In the genomic region with DNA sequence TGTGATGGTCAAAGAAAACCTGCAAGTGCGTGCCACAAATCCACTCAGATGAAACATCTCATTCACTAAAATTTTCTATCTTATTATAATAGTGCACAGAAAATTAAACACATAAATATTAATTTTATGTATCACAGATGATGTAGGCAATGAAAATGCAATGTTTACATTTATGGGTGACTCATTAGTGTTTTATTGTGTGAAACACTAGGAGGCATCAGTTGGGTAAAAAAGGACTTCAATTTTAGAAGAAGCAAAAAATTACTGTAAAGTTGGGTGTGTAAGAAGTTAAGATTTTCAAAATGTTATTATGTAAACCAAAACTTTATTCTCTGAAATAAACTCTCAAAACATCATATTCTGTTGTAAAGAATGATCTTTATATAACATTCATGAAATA, we compare ENCODE assay signal across 14 cellular contexts. TPM values are rescaled to one million over a fixed set of nuclear protein-coding genes. Genes with fewer than 3 reads are reported as not detected.
DNase-seq lines count a peak whose midpoint lies in the region; ATAC-seq and TF ChIP-seq lines count a peak whose summit lies in the region.
"Had no signal": no experiment of that assay in that cellular context is flagged by ENCODE, and none has a peak within 500 bp of the region (broad histone marks: within the 10 kb centered on the region; RNA-seq: fewer than 3 reads in every experiment).

No MANE protein-coding gene starts in this region.

- DNase-seq in GM06990 (ENCODE audit: extremely low read depth, insufficient read length) = no peak
- peak; percentile 14 to 75 for DNase-seq in cardiac fibroblast (ENCODE audit: low read depth in 2 of 2)
- DNase-seq in pons (ENCODE audit: low spot score) = peak; percentile 11
- DNase-seq in nephron progenitor cell = no peak
- DNase-seq in activated naive CD4-positive, alpha-beta T cell treated with anti-CD3 and anti-CD28 coated beads, Interleukin-2, amount 50 U/mL, for 72 hours (ENCODE audit: low spot score in 2 of 2) = no peak
- no peak for DNase-seq in NCI-H748 treated with DMSO at 0.1 percent for 48 hours (lab: John Stamatoyannopoulos, UW)
- DNase-seq: activated CD4-positive, alpha-beta T cell treated with anti-CD3 and anti-CD28 coated beads for 36 hours; activated gamma-delta T cell treated with Interleukin-2 at 50 U/mL for 16 hours; effector CD4-positive, alpha-beta T cell; NCI-H2081 treated with DMSO at 0.1 percent for 48 hours; stimulated activated CD4-positive, alpha-beta T cell treated with anti-CD3 and anti-CD28 coated beads, Interleukin-4, amount 100 ng/mL, for 1 hour had no signal

- H3K36me3 ChIP-seq in GM06990 (ENCODE audit: control insufficient read depth, insufficient read depth, low read length) (no peaks in the 10 kb centered on the region; the same call in 1 of the 2 replicates), Loucy (ENCODE audit: insufficient read depth, low read length) (no peaks in the 10 kb centered on the region)

- H3K4me3 ChIP-seq in GM06990 (replicated peaks; ENCODE audit: low read depth, low read length) (peak overlapping the region; percentile 93), Loucy (ENCODE audit: low read length, poor library complexity, severe bottlenecking) (no peak overlapping the region), cardiac fibroblast (replicated peaks in 1 of 2; ENCODE audit: low read depth in 2 of 2, low read length in 2 of 2) (no peak overlapping the region)

- H3K27me3 ChIP-seq in GM06990 (replicated peaks; ENCODE audit: control insufficient read depth, insufficient read depth, low read length) = no peaks in the 10 kb centered on the region
- no peaks in the 10 kb centered on the region for H3K27me3 ChIP-seq in Loucy (ENCODE audit: insufficient read depth, low read length, poor library complexity, severe bottlenecking)

- peaks cover 3% of the 10 kb centered on the region for H3K4me1 ChIP-seq in Loucy (ENCODE audit: insufficient read depth, low read length, poor library complexity, severe bottlenecking)

- no peak overlapping the region for H3K4me3 Mint-ChIP-seq in nephron progenitor cell
- H3K4me3 Mint-ChIP-seq: activated CD4-positive, alpha-beta T cell treated with anti-CD3 and anti-CD28 coated beads for 36 hours; type B pancreatic cell had no signal

- no peaks in the 10 kb centered on the region for H3K9me2 ChIP-seq in Loucy (replicated peaks; ENCODE audit: low read depth, low read length)

- H3K4me1 Mint-ChIP-seq in nephron progenitor cell = peaks cover 7% of the 10 kb centered on the region

- no peak overlapping the region for H2AFZ ChIP-seq in Loucy (ENCODE audit: low read length)

- no peak overlapping the region for H3K9ac ChIP-seq in Loucy (ENCODE audit: low read depth, low read length, poor library complexity, severe bottlenecking)

- H3F3A ChIP-seq in Loucy (ENCODE audit: low read depth) = no peaks in the 10 kb centered on the region

- H3K79me2 ChIP-seq in Loucy (ENCODE audit: insufficient read depth, low read length) = no peaks in the 10 kb centered on the region

- H4K20me1 ChIP-seq in Loucy (ENCODE audit: insufficient read depth, low read length, poor library complexity, severe bottlenecking) = no peaks in the 10 kb centered on the region

- no peaks in the 10 kb centered on the region for H3K36me3 Mint-ChIP-seq in nephron progenitor cell (ENCODE audit: low read depth)
- H3K36me3 Mint-ChIP-seq in activated naive CD4-positive, alpha-beta T cell treated with anti-CD3 and anti-CD28 coated beads, Interleukin-2, amount 50 U/mL, for 72 hours = peaks cover 0 to 4% of the 10 kb centered on the region in 2 donors
- H3K36me3 Mint-ChIP-seq: type B pancreatic cell had no signal

- H3K27ac Mint-ChIP-seq in nephron progenitor cell = no peak overlapping the region
- H3K27ac Mint-ChIP-seq in activated naive CD4-positive, alpha-beta T cell treated with anti-CD3 and anti-CD28 coated beads, Interleukin-2, amount 50 U/mL, for 72 hours = no peak overlapping the region
- H3K27ac Mint-ChIP-seq: activated CD4-positive, alpha-beta T cell treated with anti-CD3 and anti-CD28 coated beads for 36 hours; type B pancreatic cell had no signal

- H3K4me2 ChIP-seq in Loucy (ENCODE audit: low read depth, low read length, poor library complexity, severe bottlenecking) = no peak overlapping the region

- H3K27me3 Mint-ChIP-seq in nephron progenitor cell (ENCODE audit: low read depth, poor library complexity) = peaks cover 39% of the 10 kb centered on the region

- H3K9me3 ChIP-seq in Loucy (ENCODE audit: insufficient read depth, low read depth, low read length) = no peaks in the 10 kb centered on the region

- TF ChIP-seq CTCF in GM06990 (IDR thresholded peaks at IDR 0.05; ENCODE audit: insufficient read depth, low read length, poor library complexity, severe bottlenecking) (peak; percentile 19), Loucy (conservative IDR thresholded peaks at IDR 0.05; ENCODE audit: low read length) (peak; percentile 31), cardiac fibroblast (IDR thresholded peaks at IDR 0.05; ENCODE audit: low read depth, low read length) (peak; percentile 21), nephron progenitor cell (IDR thresholded peaks at IDR 0.05) (no peak)

- ATAC-seq in activated naive CD4-positive, alpha-beta T cell treated with anti-CD3 and anti-CD28 coated beads, Interleukin-2, amount 50 U/mL, for 72 hours = no peak
- ATAC-seq in HG03159 (IDR thresholded peaks at IDR 0.05; ENCODE audit: unreplicated experiment) = no peak
- ATAC-seq: activated CD4-positive, alpha-beta T cell treated with anti-CD3 and anti-CD28 coated beads for 36 hours had no signal

- no peaks in the 10 kb centered on the region for H3K9me3 Mint-ChIP-seq in nephron progenitor cell
- H3K9me3 Mint-ChIP-seq in activated naive CD4-positive, alpha-beta T cell treated with anti-CD3 and anti-CD28 coated beads, Interleukin-2, amount 50 U/mL, for 72 hours = no peaks in the 10 kb centered on the region
- H3K9me3 Mint-ChIP-seq: type B pancreatic cell had no signal

RNA-seq across cellular contexts. Expression of gene MEF2C, which starts 4.0 kb away (rescaled TPM):
- under 1 TPM; 0.09 to 0.27 TPM for total RNA-seq in activated naive CD4-positive, alpha-beta T cell treated with anti-CD3 and anti-CD28 coated beads, Interleukin-2, amount 50 U/mL, for 72 hours

Comparison
In these comparisons a context has a peak if more than half of its experiments do, and no peak if none do; other contexts are left out.
1. DNase-seq: peak in cardiac fibroblast (2 of 2) and pons (single experiment); none in GM06990 (single experiment), nephron progenitor cell (single experiment), activated naive CD4-positive, alpha-beta T cell treated with anti-CD3 and anti-CD28 coated beads, Interleukin-2, amount 50 U/mL, for 72 hours (0 of 2) and NCI-H748 treated with DMSO at 0.1 percent for 48 hours (single experiment).